8 cellular contexts compared by ENCODE assay signal in the genomic region with DNA sequence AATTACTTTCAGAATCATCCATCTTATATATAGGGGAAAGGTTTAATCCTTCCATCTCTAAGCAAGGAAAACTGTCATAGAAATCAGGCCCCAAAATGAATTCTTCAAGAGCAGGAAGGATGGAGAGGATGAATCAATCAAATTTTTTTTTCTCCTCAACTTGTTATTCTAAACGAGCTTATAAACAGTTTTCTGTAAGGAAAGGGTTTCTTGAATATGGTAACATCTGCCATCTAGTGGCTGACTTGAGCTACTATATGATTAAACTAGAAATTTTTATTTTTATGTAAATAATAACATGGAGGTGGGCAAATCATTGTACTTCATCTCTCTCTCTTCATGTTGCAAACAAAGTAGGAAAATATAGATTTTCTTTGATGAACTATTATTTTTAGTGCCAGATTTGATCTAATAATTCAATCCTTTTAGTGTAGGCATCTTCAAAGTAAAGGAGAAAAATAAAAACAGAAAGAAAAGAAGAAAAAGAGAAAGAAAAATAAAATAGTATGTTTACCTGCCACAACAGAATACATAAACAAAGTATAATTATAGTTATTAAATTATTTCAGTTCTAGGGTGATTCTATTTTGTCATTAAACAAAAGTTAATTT.
A peak's percentile ranks its signal among the peaks of the same experiment; 100 is the strongest.
DNase-seq lines count a peak whose midpoint lies in the region; ATAC-seq and TF ChIP-seq lines count a peak whose summit lies in the region.

No MANE protein-coding gene starts in this region.

- H3K9me2 ChIP-seq in MM.1S (replicated peaks; ENCODE audit: insufficient read depth, low read length): no peaks in the 10 kb centered on the region

- no peak overlapping the region for H3K4me3 ChIP-seq in cardiac muscle cell
- peak overlapping the region; percentile 34 for H3K4me3 ChIP-seq in MM.1S (ENCODE audit: low read length)

- DNase-seq in cardiac muscle cell (ENCODE audit: low read depth in 1 of 2, low spot score in 1 of 2) (peak; percentile 59 to 72), Right ventricle myocardium superior (no peak), HEK293T (ENCODE audit: extremely low spot score) (peak; percentile 27), MM.1S (peak; percentile 81), RWPE1 (ENCODE audit: low spot score) (peak; percentile 38), erythroblast (lab: John Stamatoyannopoulos, UW) (peak; percentile 68 to 73), non-pigmented ciliary epithelial cell (ENCODE audit: low read depth) (peak; percentile 8), occipital lobe (lab: John Stamatoyannopoulos, UW) (no peak)

- no peaks in the 10 kb centered on the region for H3K79me2 ChIP-seq in MM.1S (ENCODE audit: low read length)

- peak overlapping the region; percentile 62; the same call in 1 of the 2 replicates for H3K4me2 ChIP-seq in MM.1S (ENCODE audit: low read depth, low read length)

- peak; percentile 54 for TF ChIP-seq CTCF in cardiac muscle cell (IDR thresholded peaks at IDR 0.05; ENCODE audit: low read depth, low read length)
- peak; percentile 65 for TF ChIP-seq CTCF in MM.1S (IDR thresholded peaks at IDR 0.05; ENCODE audit: low read length)
- peak; percentile 71 for TF ChIP-seq CTCF in RWPE1 (conservative IDR thresholded peaks at IDR 0.05; ENCODE audit: low read depth)

- H4K20me1 ChIP-seq in MM.1S (ENCODE audit: insufficient read depth, low read length): no peaks in the 10 kb centered on the region

- H3K27ac ChIP-seq in cardiac muscle cell (no peak overlapping the region), MM.1S (ENCODE audit: low read length) (no peak overlapping the region), RWPE1 (no peak overlapping the region)

- H3F3A ChIP-seq in MM.1S (ENCODE audit: insufficient read depth, low read length): no peaks in the 10 kb centered on the region

- CTCF ChIA-PET in HEK293T (lab: Yijun Ruan, JAX) (interaction anchor here (0.6 to 0.8 kb wide), 4 partner anchors 9 to 502 kb away, joined by 3 to 5 read pairs (median 4); a partner anchor contains a TSS), RWPE1 (lab: Yijun Ruan, JAX) (interaction anchor here (0.6 to 1.0 kb wide), 7 partner anchors 14 to 502 kb away, joined by 3 to 6 read pairs (median 4); a partner anchor contains a TSS)

- no peak for ATAC-seq in Right ventricle myocardium superior (ENCODE audit: poor library complexity)

- H3K36me3 ChIP-seq in cardiac muscle cell: no peaks in the 10 kb centered on the region
- no peaks in the 10 kb centered on the region for H3K36me3 ChIP-seq in MM.1S (replicated peaks; ENCODE audit: insufficient read depth, low read length)

- no peak for TF ChIP-seq POLR2A in erythroblast (IDR thresholded peaks at IDR 0.05; ENCODE audit: low read length)

- POLR2A ChIA-PET in HEK293T (lab: Yijun Ruan, JAX): no interaction called here
- POLR2A ChIA-PET in RWPE1 (lab: Yijun Ruan, JAX; ENCODE audit: low non-redundant PET): no interaction called here

- H2AFZ ChIP-seq in MM.1S (ENCODE audit: low read length): peak overlapping the region; percentile 52

- H3K27me3 ChIP-seq in cardiac muscle cell: no peaks in the 10 kb centered on the region
- no peaks in the 10 kb centered on the region for H3K27me3 ChIP-seq in MM.1S (replicated peaks; ENCODE audit: insufficient read depth, low read length)

- intact Hi-C loops in Right ventricle myocardium superior (cut with DNase I): loop anchor here (5.0 to 10.0 kb wide), 2 partner anchors 45 to 497 kb away; a partner anchor contains a TSS

- H3K4me1 ChIP-seq in cardiac muscle cell (ENCODE audit: low read depth) (no peaks in the 10 kb centered on the region), MM.1S (ENCODE audit: low read length) (no peaks in the 10 kb centered on the region)

- no peaks in the 10 kb centered on the region for H3K9me3 ChIP-seq in cardiac muscle cell (ENCODE audit: low read depth)
- H3K9me3 ChIP-seq in MM.1S (replicated peaks; ENCODE audit: insufficient read depth, low read length): no peaks in the 10 kb centered on the region

- peak overlapping the region; percentile 8; the same call in 1 of the 2 replicates for H3K9ac ChIP-seq in MM.1S (ENCODE audit: low read length)

TF ChIP-seq in HEK293T, 16 proteins besides CTCF, POLR2A, EP300 and RAD21:
- TF ChIP-seq SUZ12 (IDR thresholded peaks at IDR 0.05) (no peak), NFRKB (IDR thresholded peaks at IDR 0.05) (no peak), BHLHE40 (IDR thresholded peaks at IDR 0.05; ENCODE audit: borderline replicate concordance) (no peak)

Comparison
In these comparisons a context has a peak if more than half of its experiments do, and no peak if none do; other contexts are left out.
1. DNase-seq: peak in cardiac muscle cell (2 of 2), HEK293T (single experiment), MM.1S (single experiment), RWPE1 (single experiment), erythroblast (2 of 2) and non-pigmented ciliary epithelial cell (single experiment); none in Right ventricle myocardium superior (single experiment) and occipital lobe (single experiment).
2. Peak in every context shown above with its lines, with median percentiles within 50 percentile points of each other: CTCF ChIP-seq.